In the genomic region with DNA sequence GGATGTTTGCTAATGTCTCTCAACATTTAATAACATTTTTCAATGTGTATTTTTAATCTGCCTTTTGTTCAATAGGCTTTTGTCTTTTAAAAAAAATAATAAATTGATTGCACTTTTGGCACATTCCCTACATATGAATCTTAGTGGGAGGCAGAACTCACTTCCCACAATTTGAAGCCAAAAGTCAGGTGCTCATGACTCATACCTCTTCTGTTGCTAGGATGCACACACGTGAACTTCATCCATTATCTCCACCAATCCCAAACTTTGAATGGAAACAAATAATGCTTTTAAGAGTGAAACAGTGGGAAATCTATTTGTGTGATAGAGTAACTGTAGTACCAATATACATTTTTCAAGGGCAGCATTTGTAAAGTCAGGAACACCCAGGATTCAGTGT, we compare ENCODE assay signal across 27 cellular contexts.
DNase-seq lines count a peak whose midpoint lies in the region; ATAC-seq, FAIRE-seq and TF ChIP-seq lines count a peak whose summit lies in the region.
"Had no signal": no experiment of that assay in that cellular context is flagged by ENCODE, and none has a peak within 500 bp of the region (broad histone marks: within the 10 kb centered on the region; RNA-seq: fewer than 3 reads in every experiment).

No MANE protein-coding gene starts in this region.

- CTCF ChIA-PET in MCF 10A (lab: Yijun Ruan, JAX): no interaction called here

- H3K9me3 ChIP-seq in breast epithelium (no peaks in the 10 kb centered on the region), colonic mucosa (no peaks in the 10 kb centered on the region)
- H3K9me3 ChIP-seq: SJSA1, thyroid gland had no signal

- H3K9ac ChIP-seq in colonic mucosa (ENCODE audit: low read depth in 2 of 2, low read length in 2 of 2): no peak overlapping the region

- DNase-seq in MCF 10A (ENCODE audit: unreplicated experiment) (peak; percentile 14), breast epithelium (ENCODE audit: low spot score in 2 of 2) (no peak), astrocyte of the spinal cord (ENCODE audit: low read depth, low spot score) (peak; percentile 13), glomerular visceral epithelial cell (ENCODE audit: extremely low spot score) (peak; percentile 41), urothelium cell line (ENCODE audit: low spot score) (peak; percentile 21), immature natural killer cell (no peak), colonic mucosa (no peak)
- DNase-seq: 8988T; activated CD8-positive, alpha-beta T cell treated with anti-CD3 and anti-CD28 coated beads for 36 hours; activated naive CD4-positive, alpha-beta T cell treated with anti-CD3 and anti-CD28 coated beads, Interleukin-2, amount 50 U/mL, for 16 hours; AML-193; CD4-positive, alpha-beta memory T cell; GOT3; NCI-H1105 treated with DMSO at 0.1 percent for 48 hours; NCI-H2081; NCI-H2227 treated with DMSO at 0.1 percent for 48 hours; T-cell; thyroid gland had no signal

- no peak for FAIRE-seq in urothelium cell line (lab: Jason Lieb, UNC)
- FAIRE-seq: RCC 7860, TTC549 had no signal

- ATAC-seq in HG03196 (IDR thresholded peaks at IDR 0.05; ENCODE audit: unreplicated experiment): no peak
- ATAC-seq: activated CD4-positive, CD25-positive, alpha-beta regulatory T cell treated with anti-CD3 and anti-CD28 coated beads, Interleukin-2, amount 50 U/mL, for 24 hours; activated CD8-positive, alpha-beta T cell treated with anti-CD3 and anti-CD28 coated beads for 36 hours; activated T-helper 17 cell treated with anti-CD3 and anti-CD28 coated beads, Interleukin-2, amount 50 U/mL, for 72 hours; T-cell had no signal

- no peaks in the 10 kb centered on the region for H3K27me3 Mint-ChIP-seq in MCF 10A (ENCODE audit: insufficient read depth, unreplicated experiment)
- no peaks in the 10 kb centered on the region for H3K27me3 Mint-ChIP-seq in immature natural killer cell (ENCODE audit: low read depth in 3 of 3)
- H3K27me3 Mint-ChIP-seq: activated CD8-positive, alpha-beta T cell treated with anti-CD3 and anti-CD28 coated beads for 36 hours; activated T-helper 17 cell treated with anti-CD3 and anti-CD28 coated beads, Interleukin-2, amount 50 U/mL, for 72 hours; CD4-positive, alpha-beta memory T cell; central memory CD8-positive, alpha-beta T cell; memory B cell; stimulated activated naive CD8-positive, alpha-beta T cell treated with anti-CD3 and anti-CD28 coated beads, Interleukin-15, Interleukin-2, amounts not matched to agents 100 ng/mL and 50 ng/mL, for 24 hours; T-cell had no signal

- TF ChIP-seq CTCF in MCF 10A (IDR thresholded peaks at IDR 0.05; ENCODE audit: unreplicated experiment) (no peak), breast epithelium (IDR thresholded peaks at IDR 0.05) (no peak), astrocyte of the spinal cord (IDR thresholded peaks at IDR 0.05; ENCODE audit: low read depth, low read length) (no peak), colonic mucosa (IDR thresholded peaks at IDR 0.05) (no peak)

- no peak for TF ChIP-seq POLR2A in breast epithelium (IDR thresholded peaks at IDR 0.05)

- POLR2A ChIA-PET in MCF 10A (lab: Yijun Ruan, JAX): no interaction called here

- intact Hi-C loops in MCF 10A (cut with micrococcal nuclease) (loop anchor here (10.0 kb wide), 1 partner anchor 340 kb away; no protein-coding TSS in a partner anchor), breast epithelium (cut with DNase I; ENCODE audit: low total_unique reads) (no loop called here), colonic mucosa (cut with DNase I) (no loop called here)

- H3K36me3 Mint-ChIP-seq in MCF 10A (ENCODE audit: insufficient read depth, unreplicated experiment) (no peaks in the 10 kb centered on the region), immature natural killer cell (peaks cover 0 to 5% (median 3%) of the 10 kb centered on the region in 3 donors)
- H3K36me3 Mint-ChIP-seq: CD4-positive, alpha-beta memory T cell; memory B cell; T-cell had no signal

- in situ Hi-C loops in astrocyte of the spinal cord (cut with HindIII; ENCODE audit: low sequenced_read_pairs): no loop called here

- H3K9me3 Mint-ChIP-seq in MCF 10A (ENCODE audit: unreplicated experiment): no peaks in the 10 kb centered on the region
- peaks cover 11 to 34% (median 23%) of the 10 kb centered on the region in 6 donors for H3K9me3 Mint-ChIP-seq in immature natural killer cell
- H3K9me3 Mint-ChIP-seq: stimulated activated naive CD8-positive, alpha-beta T cell treated with anti-CD3 and anti-CD28 coated beads, Interleukin-15, Interleukin-2, amounts not matched to agents 100 ng/mL and 50 ng/mL, for 24 hours had no signal

- H3K27me3 ChIP-seq in breast epithelium (no peaks in the 10 kb centered on the region), colonic mucosa (no peaks in the 10 kb centered on the region)
- H3K27me3 ChIP-seq: SJSA1, thyroid gland had no signal

- H3K4me3 Mint-ChIP-seq in MCF 10A (ENCODE audit: unreplicated experiment): no peak overlapping the region
- H3K4me3 Mint-ChIP-seq in immature natural killer cell: no peak overlapping the region
- H3K4me3 Mint-ChIP-seq: activated CD8-positive, alpha-beta T cell treated with anti-CD3 and anti-CD28 coated beads for 36 hours; activated T-helper 17 cell treated with anti-CD3 and anti-CD28 coated beads, Interleukin-2, amount 50 U/mL, for 72 hours; CD4-positive, alpha-beta memory T cell; central memory CD8-positive, alpha-beta T cell; memory B cell; stimulated activated naive CD8-positive, alpha-beta T cell treated with anti-CD3 and anti-CD28 coated beads, Interleukin-15, Interleukin-2, amounts not matched to agents 100 ng/mL and 50 ng/mL, for 24 hours; T-cell had no signal

- no TSS peak for BruUV-seq in MCF 10A (replicated peaks; lab: Mats Ljungman, UMichigan)

- H3K4me1 Mint-ChIP-seq in MCF 10A (ENCODE audit: insufficient read depth, unreplicated experiment) (no peaks in the 10 kb centered on the region), immature natural killer cell (no peaks in the 10 kb centered on the region)
- H3K4me1 Mint-ChIP-seq: activated T-helper 17 cell treated with anti-CD3 and anti-CD28 coated beads, Interleukin-2, amount 50 U/mL, for 72 hours; CD4-positive, alpha-beta memory T cell; central memory CD8-positive, alpha-beta T cell; memory B cell; T-cell had no signal

- H3K27ac Mint-ChIP-seq in MCF 10A (ENCODE audit: low read depth, unreplicated experiment) (no peak overlapping the region), immature natural killer cell (no peak overlapping the region)
- H3K27ac Mint-ChIP-seq: activated CD8-positive, alpha-beta T cell treated with anti-CD3 and anti-CD28 coated beads for 36 hours; activated T-helper 17 cell treated with anti-CD3 and anti-CD28 coated beads, Interleukin-2, amount 50 U/mL, for 72 hours; CD4-positive, alpha-beta memory T cell; memory B cell; stimulated activated naive CD8-positive, alpha-beta T cell treated with anti-CD3 and anti-CD28 coated beads, Interleukin-15, Interleukin-2, amounts not matched to agents 100 ng/mL and 50 ng/mL, for 24 hours; T-cell had no signal

- H3K4me1 ChIP-seq in breast epithelium (no peaks in the 10 kb centered on the region), colonic mucosa (no peaks in the 10 kb centered on the region)
- H3K4me1 ChIP-seq: SJSA1, thyroid gland had no signal

- no peak overlapping the region for H3K27ac ChIP-seq in breast epithelium
- no peak overlapping the region for H3K27ac ChIP-seq in colonic mucosa
- H3K27ac ChIP-seq: SJSA1, thyroid gland had no signal

- no peaks in the 10 kb centered on the region for H3K36me3 ChIP-seq in breast epithelium
- no peaks in the 10 kb centered on the region for H3K36me3 ChIP-seq in colonic mucosa
- H3K36me3 ChIP-seq: SJSA1, thyroid gland had no signal

- no peak overlapping the region for H3K4me3 ChIP-seq in breast epithelium
- no peak overlapping the region for H3K4me3 ChIP-seq in astrocyte of the spinal cord (ENCODE audit: low read depth, low read length)
- H3K4me3 ChIP-seq in colonic mucosa: no peak overlapping the region
- H3K4me3 ChIP-seq: SJSA1, thyroid gland had no signal

Comparison
In these comparisons a context has a peak if more than half of its experiments do, and no peak if none do; other contexts are left out.
1. DNase-seq: peak in MCF 10A (single experiment), astrocyte of the spinal cord (single experiment), glomerular visceral epithelial cell (single experiment) and urothelium cell line (single experiment); none in breast epithelium (0 of 2), immature natural killer cell (0 of 3) and colonic mucosa (single experiment).